ENCODE assay signal across 1 cellular context in the genomic region with DNA sequence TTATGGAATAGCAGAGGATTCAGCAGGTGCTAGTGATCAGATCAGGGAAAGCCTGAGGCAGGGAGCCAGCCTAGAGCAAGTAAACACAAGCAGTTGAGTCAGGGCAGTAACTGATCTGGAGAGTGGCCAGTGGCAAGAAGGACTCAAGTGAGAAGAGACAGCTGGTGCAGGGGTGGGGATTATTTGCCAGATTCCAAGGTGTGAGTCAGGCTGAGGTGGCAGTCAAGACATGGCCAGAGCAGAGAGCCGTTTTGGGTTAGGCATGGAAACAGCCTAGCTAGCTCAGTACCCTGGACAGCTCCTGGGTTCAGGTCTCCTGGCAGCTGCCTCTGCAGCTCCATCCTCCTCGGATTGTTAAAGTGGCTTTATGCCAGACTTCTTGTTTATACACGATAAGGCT.
A peak's percentile ranks its signal among the peaks of the same experiment; 100 is the strongest.
TF ChIP-seq lines count a peak whose summit lies in the region.

No MANE protein-coding gene starts in this region.

TF ChIP-seq in HepG2, 621 proteins besides CTCF, POLR2A, EP300 and RAD21 (continued from another document and continues in another):
- TF ChIP-seq, protein P1, sequence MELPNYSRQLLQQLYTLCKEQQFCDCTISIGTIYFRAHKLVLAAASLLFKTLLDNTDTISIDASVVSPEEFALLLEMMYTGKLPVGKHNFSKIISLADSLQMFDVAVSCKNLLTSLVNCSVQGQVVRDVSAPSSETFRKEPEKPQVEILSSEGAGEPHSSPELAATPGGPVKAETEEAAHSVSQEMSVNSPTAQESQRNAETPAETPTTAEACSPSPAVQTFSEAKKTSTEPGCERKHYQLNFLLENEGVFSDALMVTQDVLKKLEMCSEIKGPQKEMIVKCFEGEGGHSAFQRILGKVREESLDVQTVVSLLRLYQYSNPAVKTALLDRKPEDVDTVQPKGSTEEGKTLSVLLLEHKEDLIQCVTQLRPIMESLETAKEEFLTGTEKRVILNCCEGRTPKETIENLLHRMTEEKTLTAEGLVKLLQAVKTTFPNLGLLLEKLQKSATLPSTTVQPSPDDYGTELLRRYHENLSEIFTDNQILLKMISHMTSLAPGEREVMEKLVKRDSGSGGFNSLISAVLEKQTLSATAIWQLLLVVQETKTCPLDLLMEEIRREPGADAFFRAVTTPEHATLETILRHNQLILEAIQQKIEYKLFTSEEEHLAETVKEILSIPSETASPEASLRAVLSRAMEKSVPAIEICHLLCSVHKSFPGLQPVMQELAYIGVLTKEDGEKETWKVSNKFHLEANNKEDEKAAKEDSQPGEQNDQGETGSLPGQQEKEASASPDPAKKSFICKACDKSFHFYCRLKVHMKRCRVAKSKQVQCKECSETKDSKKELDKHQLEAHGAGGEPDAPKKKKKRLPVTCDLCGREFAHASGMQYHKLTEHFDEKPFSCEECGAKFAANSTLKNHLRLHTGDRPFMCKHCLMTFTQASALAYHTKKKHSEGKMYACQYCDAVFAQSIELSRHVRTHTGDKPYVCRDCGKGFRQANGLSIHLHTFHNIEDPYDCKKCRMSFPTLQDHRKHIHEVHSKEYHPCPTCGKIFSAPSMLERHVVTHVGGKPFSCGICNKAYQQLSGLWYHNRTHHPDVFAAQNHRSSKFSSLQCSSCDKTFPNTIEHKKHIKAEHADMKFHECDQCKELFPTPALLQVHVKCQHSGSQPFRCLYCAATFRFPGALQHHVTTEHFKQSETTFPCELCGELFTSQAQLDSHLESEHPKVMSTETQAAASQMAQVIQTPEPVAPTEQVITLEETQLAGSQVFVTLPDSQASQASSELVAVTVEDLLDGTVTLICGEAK (IDR thresholded peaks at IDR 0.05): no peak
- TF ChIP-seq, protein P1 (CRISPR knock-in tag; IDR thresholded peaks at IDR 0.05): no peak
- TF ChIP-seq ZNF205 (CRISPR knock-in tag; IDR thresholded peaks at IDR 0.05): peak; percentile 68; the same call in 1 of the 2 replicates
- TF ChIP-seq, protein P2, sequence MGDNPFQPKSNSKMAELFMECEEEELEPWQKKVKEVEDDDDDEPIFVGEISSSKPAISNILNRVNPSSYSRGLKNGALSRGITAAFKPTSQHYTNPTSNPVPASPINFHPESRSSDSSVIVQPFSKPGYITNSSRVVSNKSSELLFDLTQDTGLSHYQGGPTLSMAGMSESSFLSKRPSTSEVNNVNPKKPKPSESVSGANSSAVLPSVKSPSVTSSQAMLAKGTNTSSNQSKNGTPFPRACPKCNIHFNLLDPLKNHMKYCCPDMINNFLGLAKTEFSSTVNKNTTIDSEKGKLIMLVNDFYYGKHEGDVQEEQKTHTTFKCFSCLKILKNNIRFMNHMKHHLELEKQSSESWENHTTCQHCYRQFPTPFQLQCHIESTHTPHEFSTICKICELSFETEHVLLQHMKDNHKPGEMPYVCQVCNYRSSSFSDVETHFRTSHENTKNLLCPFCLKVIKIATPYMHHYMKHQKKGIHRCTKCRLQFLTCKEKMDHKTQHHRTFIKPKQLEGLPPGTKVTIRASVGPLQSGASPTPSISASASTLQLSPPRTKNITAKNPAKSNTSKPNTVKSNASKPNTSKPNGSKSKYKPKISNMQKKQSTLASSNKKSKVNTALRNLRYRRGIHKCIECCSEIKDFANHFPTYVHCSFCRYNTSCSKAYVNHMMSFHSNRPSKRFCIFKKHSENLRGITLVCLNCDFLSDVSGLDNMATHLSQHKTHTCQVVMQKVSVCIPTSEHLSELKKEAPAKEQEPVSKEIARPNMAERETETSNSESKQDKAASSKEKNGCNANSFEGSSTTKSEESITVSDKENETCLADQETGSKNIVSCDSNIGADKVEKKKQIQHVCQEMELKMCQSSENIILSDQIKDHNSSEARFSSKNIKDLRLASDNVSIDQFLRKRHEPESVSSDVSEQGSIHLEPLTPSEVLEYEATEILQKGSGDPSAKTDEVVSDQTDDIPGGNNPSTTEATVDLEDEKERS (CRISPR knock-in tag; IDR thresholded peaks at IDR 0.05): no peak
- TF ChIP-seq ZNF383 (CRISPR knock-in tag; IDR thresholded peaks at IDR 0.05; ENCODE audit: borderline replicate concordance): no peak
- TF ChIP-seq THYN1 (CRISPR knock-in tag; IDR thresholded peaks at IDR 0.05; ENCODE audit: borderline replicate concordance, low read depth): no peak
- TF ChIP-seq, protein P3, sequence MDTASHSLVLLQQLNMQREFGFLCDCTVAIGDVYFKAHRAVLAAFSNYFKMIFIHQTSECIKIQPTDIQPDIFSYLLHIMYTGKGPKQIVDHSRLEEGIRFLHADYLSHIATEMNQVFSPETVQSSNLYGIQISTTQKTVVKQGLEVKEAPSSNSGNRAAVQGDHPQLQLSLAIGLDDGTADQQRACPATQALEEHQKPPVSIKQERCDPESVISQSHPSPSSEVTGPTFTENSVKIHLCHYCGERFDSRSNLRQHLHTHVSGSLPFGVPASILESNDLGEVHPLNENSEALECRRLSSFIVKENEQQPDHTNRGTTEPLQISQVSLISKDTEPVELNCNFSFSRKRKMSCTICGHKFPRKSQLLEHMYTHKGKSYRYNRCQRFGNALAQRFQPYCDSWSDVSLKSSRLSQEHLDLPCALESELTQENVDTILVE (CRISPR knock-in tag; IDR thresholded peaks at IDR 0.05): peak; percentile 72; the same call in 1 of the 2 replicates
- TF ChIP-seq, protein P4, sequence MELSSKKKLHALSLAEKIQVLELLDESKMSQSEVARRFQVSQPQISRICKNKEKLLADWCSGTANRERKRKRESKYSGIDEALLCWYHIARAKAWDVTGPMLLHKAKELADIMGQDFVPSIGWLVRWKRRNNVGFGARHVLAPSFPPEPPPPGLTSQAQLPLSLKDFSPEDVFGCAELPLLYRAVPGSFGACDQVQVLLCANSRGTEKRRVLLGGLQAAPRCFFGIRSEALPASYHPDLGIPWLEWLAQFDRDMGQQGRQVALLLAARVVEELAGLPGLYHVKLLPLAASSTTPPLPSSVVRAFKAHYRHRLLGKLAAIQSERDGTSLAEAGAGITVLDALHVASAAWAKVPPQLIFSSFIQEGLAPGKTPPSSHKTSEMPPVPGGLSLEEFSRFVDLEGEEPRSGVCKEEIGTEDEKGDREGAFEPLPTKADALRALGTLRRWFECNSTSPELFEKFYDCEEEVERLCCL (CRISPR knock-in tag; IDR thresholded peaks at IDR 0.05; ENCODE audit: borderline replicate concordance): no peak
- TF ChIP-seq JARID2 (CRISPR knock-in tag; IDR thresholded peaks at IDR 0.05; ENCODE audit: insufficient replicate concordance): no peak
- TF ChIP-seq RELA (CRISPR knock-in tag; IDR thresholded peaks at IDR 0.05): no peak
- peak; percentile 64 for TF ChIP-seq ELF3 (CRISPR knock-in tag; IDR thresholded peaks at IDR 0.05)
- TF ChIP-seq ATAD3A (CRISPR knock-in tag; IDR thresholded peaks at IDR 0.05): no peak
- TF ChIP-seq, protein P5, sequence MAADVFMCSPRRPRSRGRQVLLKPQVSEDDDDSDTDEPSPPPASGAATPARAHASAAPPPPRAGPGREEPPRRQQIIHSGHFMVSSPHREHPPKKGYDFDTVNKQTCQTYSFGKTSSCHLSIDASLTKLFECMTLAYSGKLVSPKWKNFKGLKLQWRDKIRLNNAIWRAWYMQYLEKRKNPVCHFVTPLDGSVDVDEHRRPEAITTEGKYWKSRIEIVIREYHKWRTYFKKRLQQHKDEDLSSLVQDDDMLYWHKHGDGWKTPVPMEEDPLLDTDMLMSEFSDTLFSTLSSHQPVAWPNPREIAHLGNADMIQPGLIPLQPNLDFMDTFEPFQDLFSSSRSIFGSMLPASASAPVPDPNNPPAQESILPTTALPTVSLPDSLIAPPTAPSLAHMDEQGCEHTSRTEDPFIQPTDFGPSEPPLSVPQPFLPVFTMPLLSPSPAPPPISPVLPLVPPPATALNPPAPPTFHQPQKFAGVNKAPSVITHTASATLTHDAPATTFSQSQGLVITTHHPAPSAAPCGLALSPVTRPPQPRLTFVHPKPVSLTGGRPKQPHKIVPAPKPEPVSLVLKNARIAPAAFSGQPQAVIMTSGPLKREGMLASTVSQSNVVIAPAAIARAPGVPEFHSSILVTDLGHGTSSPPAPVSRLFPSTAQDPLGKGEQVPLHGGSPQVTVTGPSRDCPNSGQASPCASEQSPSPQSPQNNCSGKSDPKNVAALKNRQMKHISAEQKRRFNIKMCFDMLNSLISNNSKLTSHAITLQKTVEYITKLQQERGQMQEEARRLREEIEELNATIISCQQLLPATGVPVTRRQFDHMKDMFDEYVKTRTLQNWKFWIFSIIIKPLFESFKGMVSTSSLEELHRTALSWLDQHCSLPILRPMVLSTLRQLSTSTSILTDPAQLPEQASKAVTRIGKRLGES (CRISPR knock-in tag; IDR thresholded peaks at IDR 0.05; ENCODE audit: borderline replicate concordance): no peak; the same call in 1 of the 2 replicates
- TF ChIP-seq ZFP37 (CRISPR knock-in tag; IDR thresholded peaks at IDR 0.05; ENCODE audit: borderline replicate concordance): peak; percentile 92
- peak; percentile 28; the same call in 1 of the 2 replicates for TF ChIP-seq ZNF776 (CRISPR knock-in tag; IDR thresholded peaks at IDR 0.05)
- peak; percentile 58; the same call in 1 of the 2 replicates for TF ChIP-seq FOXC1 (CRISPR knock-in tag; IDR thresholded peaks at IDR 0.05; ENCODE audit: borderline replicate concordance)
- TF ChIP-seq TAF1 (CRISPR knock-in tag; IDR thresholded peaks at IDR 0.05): no peak
- TF ChIP-seq, protein P6, sequence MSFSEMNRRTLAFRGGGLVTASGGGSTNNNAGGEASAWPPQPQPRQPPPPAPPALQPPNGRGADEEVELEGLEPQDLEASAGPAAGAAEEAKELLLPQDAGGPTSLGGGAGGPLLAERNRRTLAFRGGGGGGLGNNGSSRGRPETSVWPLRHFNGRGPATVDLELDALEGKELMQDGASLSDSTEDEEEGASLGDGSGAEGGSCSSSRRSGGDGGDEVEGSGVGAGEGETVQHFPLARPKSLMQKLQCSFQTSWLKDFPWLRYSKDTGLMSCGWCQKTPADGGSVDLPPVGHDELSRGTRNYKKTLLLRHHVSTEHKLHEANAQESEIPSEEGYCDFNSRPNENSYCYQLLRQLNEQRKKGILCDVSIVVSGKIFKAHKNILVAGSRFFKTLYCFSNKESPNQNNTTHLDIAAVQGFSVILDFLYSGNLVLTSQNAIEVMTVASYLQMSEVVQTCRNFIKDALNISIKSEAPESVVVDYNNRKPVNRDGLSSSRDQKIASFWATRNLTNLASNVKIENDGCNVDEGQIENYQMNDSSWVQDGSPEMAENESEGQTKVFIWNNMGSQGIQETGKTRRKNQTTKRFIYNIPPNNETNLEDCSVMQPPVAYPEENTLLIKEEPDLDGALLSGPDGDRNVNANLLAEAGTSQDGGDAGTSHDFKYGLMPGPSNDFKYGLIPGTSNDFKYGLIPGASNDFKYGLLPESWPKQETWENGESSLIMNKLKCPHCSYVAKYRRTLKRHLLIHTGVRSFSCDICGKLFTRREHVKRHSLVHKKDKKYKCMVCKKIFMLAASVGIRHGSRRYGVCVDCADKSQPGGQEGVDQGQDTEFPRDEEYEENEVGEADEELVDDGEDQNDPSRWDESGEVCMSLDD (CRISPR knock-in tag; IDR thresholded peaks at IDR 0.05; ENCODE audit: borderline replicate concordance): peak; percentile 62; the same call in 1 of the 2 replicates
- TF ChIP-seq, protein P7, sequence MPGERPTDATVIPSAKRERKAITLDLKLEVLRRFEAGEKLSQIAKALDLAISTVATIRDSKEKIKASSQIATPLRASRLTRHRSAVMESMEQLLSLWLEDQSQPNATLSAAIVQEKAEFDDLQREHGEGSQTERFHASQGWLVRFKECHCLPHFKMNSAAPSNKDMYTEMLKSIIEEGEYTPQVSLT (CRISPR knock-in tag; IDR thresholded peaks at IDR 0.05; ENCODE audit: borderline replicate concordance, low read depth): no peak
- TF ChIP-seq CHD2 (IDR thresholded peaks at IDR 0.05; ENCODE audit: low read depth, low read length): no peak
- peak; percentile 47; the same call in 1 of the 2 replicates for TF ChIP-seq FOXO1 (CRISPR knock-in tag; IDR thresholded peaks at IDR 0.05)
- TF ChIP-seq ZNF713 (CRISPR knock-in tag; IDR thresholded peaks at IDR 0.05): no peak
- no peak for TF ChIP-seq HNRNPL (IDR thresholded peaks at IDR 0.05; ENCODE audit: low read depth, low read length)
- no peak for TF ChIP-seq ZC3H4 (CRISPR knock-in tag; IDR thresholded peaks at IDR 0.05; ENCODE audit: borderline replicate concordance)
- TF ChIP-seq ZNF768 (CRISPR knock-in tag; IDR thresholded peaks at IDR 0.05): no peak
- TF ChIP-seq, protein P8, sequence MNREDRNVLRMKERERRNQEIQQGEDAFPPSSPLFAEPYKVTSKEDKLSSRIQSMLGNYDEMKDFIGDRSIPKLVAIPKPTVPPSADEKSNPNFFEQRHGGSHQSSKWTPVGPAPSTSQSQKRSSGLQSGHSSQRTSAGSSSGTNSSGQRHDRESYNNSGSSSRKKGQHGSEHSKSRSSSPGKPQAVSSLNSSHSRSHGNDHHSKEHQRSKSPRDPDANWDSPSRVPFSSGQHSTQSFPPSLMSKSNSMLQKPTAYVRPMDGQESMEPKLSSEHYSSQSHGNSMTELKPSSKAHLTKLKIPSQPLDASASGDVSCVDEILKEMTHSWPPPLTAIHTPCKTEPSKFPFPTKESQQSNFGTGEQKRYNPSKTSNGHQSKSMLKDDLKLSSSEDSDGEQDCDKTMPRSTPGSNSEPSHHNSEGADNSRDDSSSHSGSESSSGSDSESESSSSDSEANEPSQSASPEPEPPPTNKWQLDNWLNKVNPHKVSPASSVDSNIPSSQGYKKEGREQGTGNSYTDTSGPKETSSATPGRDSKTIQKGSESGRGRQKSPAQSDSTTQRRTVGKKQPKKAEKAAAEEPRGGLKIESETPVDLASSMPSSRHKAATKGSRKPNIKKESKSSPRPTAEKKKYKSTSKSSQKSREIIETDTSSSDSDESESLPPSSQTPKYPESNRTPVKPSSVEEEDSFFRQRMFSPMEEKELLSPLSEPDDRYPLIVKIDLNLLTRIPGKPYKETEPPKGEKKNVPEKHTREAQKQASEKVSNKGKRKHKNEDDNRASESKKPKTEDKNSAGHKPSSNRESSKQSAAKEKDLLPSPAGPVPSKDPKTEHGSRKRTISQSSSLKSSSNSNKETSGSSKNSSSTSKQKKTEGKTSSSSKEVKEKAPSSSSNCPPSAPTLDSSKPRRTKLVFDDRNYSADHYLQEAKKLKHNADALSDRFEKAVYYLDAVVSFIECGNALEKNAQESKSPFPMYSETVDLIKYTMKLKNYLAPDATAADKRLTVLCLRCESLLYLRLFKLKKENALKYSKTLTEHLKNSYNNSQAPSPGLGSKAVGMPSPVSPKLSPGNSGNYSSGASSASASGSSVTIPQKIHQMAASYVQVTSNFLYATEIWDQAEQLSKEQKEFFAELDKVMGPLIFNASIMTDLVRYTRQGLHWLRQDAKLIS (CRISPR knock-in tag; IDR thresholded peaks at IDR 0.05): no peak
